11 cellular contexts compared by ENCODE assay signal in the genomic region with DNA sequence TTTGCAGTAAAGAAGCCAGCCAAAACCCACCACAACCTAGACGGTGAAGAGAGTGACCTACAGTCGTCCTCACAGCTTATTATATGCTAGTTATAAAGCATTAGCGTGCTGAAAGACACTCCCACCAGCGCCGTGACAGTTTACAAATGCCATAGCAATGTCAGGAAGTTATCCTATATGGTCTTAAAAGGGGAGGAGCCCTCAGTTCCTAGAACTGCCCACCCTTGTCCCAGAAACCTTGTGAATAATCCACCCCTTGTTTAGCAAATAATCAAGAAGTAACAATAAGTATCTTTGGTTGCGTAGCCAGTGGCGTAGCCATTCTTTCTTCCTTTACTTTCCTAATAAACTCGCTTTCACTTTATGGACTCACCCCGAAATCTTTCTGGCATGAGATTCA.
DNase-seq lines count a peak whose midpoint lies in the region; ATAC-seq and TF ChIP-seq lines count a peak whose summit lies in the region.
"Had no signal": no experiment of that assay in that cellular context is flagged by ENCODE, and none has a peak within 500 bp of the region (broad histone marks: within the 10 kb centered on the region; RNA-seq: fewer than 3 reads in every experiment).

No MANE protein-coding gene starts in this region.

- peak overlapping the region in 3 of 4 donors; percentile 2 to 28 (median 18) for H3K4me3 ChIP-seq in sigmoid colon

- H3K27me3 ChIP-seq in foreskin keratinocyte, result no peaks in the 10 kb centered on the region
- no peaks in the 10 kb centered on the region for H3K27me3 ChIP-seq in sigmoid colon

- no peaks in the 10 kb centered on the region for H3K4me1 Mint-ChIP-seq in activated CD4-positive, alpha-beta T cell treated with anti-CD3 and anti-CD28 coated beads for 36 hours
- no peaks in the 10 kb centered on the region for H3K4me1 Mint-ChIP-seq in IgD-negative memory B cell

- no peak for ATAC-seq in activated CD4-positive, alpha-beta T cell treated with anti-CD3 and anti-CD28 coated beads for 36 hours
- ATAC-seq in foreskin keratinocyte, result peak; percentile 20

- no peak for TF ChIP-seq CTCF in foreskin keratinocyte (conservative IDR thresholded peaks at IDR 0.05)
- no peak for TF ChIP-seq CTCF in sigmoid colon (IDR thresholded peaks at IDR 0.05)

- H3K27me3 Mint-ChIP-seq in activated CD4-positive, alpha-beta T cell treated with anti-CD3 and anti-CD28 coated beads for 36 hours, result peaks cover 13% of the 10 kb centered on the region
- H3K27me3 Mint-ChIP-seq in IgD-negative memory B cell, result peaks cover 6% of the 10 kb centered on the region

- TF ChIP-seq EP300 in sigmoid colon (IDR thresholded peaks at IDR 0.05), result no peak

- 37 to 45% methylated on average over 9 of the region's 9 CpGs for WGBS in sigmoid colon, 2 donors

- no peak overlapping the region for H3K27ac Mint-ChIP-seq in activated CD4-positive, alpha-beta T cell treated with anti-CD3 and anti-CD28 coated beads for 36 hours
- H3K27ac Mint-ChIP-seq in IgD-negative memory B cell, result no peak overlapping the region

- TF ChIP-seq POLR2A in sigmoid colon (IDR thresholded peaks at IDR 0.05), result no peak

- H3K4me1 ChIP-seq in foreskin keratinocyte (no peaks in the 10 kb centered on the region), sigmoid colon (no peaks in the 10 kb centered on the region)

- no peaks in the 10 kb centered on the region for H3K9me3 Mint-ChIP-seq in activated CD4-positive, alpha-beta T cell treated with anti-CD3 and anti-CD28 coated beads for 36 hours (ENCODE audit: low read depth)
- peaks cover 0 to 3% (median 2%) of the 10 kb centered on the region in 3 donors for H3K9me3 Mint-ChIP-seq in IgD-negative memory B cell

- CTCF ChIA-PET in activated CD4-positive, alpha-beta T cell treated with anti-CD3 and anti-CD28 coated beads for 36 hours (lab: Charles Lee), result no interaction called here

- DNase-seq in activated CD4-positive, alpha-beta T cell treated with anti-CD3 and anti-CD28 coated beads for 36 hours, result no peak
- no peak for DNase-seq in activated CD4-positive, alpha-beta T cell treated with anti-CD3 and anti-CD28 coated beads, Interleukin-2, amount 50 U/mL, for 48 hours
- DNase-seq in foreskin keratinocyte (no peak), sigmoid colon (no peak), HPDE6-E6E7 (ENCODE audit: extremely low spot score) (no peak), substantia nigra (lab: John Stamatoyannopoulos, UW) (no peak), NCI-H1694 treated with DMSO at 0.1 percent for 48 hours (lab: John Stamatoyannopoulos, UW) (no peak)
- DNase-seq: ACHN, NCI-H2029 treated with DMSO at 0.1 percent for 48 hours had no signal

- peak overlapping the region; percentile 39 for H3K4me3 Mint-ChIP-seq in activated CD4-positive, alpha-beta T cell treated with anti-CD3 and anti-CD28 coated beads for 36 hours
- peak overlapping the region in 3 of 4 donors; percentile 5 to 76 (median 8) for H3K4me3 Mint-ChIP-seq in IgD-negative memory B cell

- H3K36me3 Mint-ChIP-seq in activated CD4-positive, alpha-beta T cell treated with anti-CD3 and anti-CD28 coated beads for 36 hours (ENCODE audit: low read depth), result no peaks in the 10 kb centered on the region
- H3K36me3 Mint-ChIP-seq in IgD-negative memory B cell, result no peaks in the 10 kb centered on the region

- H3K27ac ChIP-seq in foreskin keratinocyte (no peak overlapping the region), sigmoid colon (no peak overlapping the region), substantia nigra (ENCODE audit: low read depth, low read length, poor library complexity, severe bottlenecking) (no peak overlapping the region)
- H3K27ac ChIP-seq: HL-60 had no signal

- intact Hi-C loops in activated CD4-positive, alpha-beta T cell treated with anti-CD3 and anti-CD28 coated beads for 36 hours (cut with DNase I, micrococcal nuclease), result no loop called here
- intact Hi-C loops in sigmoid colon (cut with DNase I), result no loop called here

- H3K36me3 ChIP-seq in sigmoid colon, result no peaks in the 10 kb centered on the region

- H3K9me3 ChIP-seq in sigmoid colon, result no peaks in the 10 kb centered on the region

- POLR2A ChIA-PET in activated CD4-positive, alpha-beta T cell treated with anti-CD3 and anti-CD28 coated beads for 36 hours (lab: Charles Lee), result no interaction called here
